In genomic region chr4:86096373-86096772, GRCh38 we compare ENCODE assay signal across 28 cellular contexts.
"Had no signal": no experiment of that assay in that cellular context is flagged by ENCODE, and none has a peak within 500 bp of the region (broad histone marks: within the 10 kb centered on the region; RNA-seq: fewer than 3 reads in every experiment).

No MANE protein-coding gene starts in this region.

- DNase-seq: stimulated activated CD4-positive, alpha-beta T cell treated with anti-CD3 and anti-CD28 coated beads, Interleukin-2, amount 100 ng/mL, for 48 hours; stimulated activated CD4-positive, alpha-beta T cell treated with anti-CD3 and anti-CD28 coated beads, Interleukin-4, amount 100 ng/mL, for 1 hour; stimulated activated CD4-positive, alpha-beta T cell treated with anti-CD3 and anti-CD28 coated beads, Interleukin-4, amount 100 ng/mL, for 24 hours; stimulated activated CD4-positive, alpha-beta T cell treated with anti-CD3 and anti-CD28 coated beads, Interleukin-4, amount 100 ng/mL, for 4 hours; stimulated activated CD8-positive, alpha-beta memory T cell treated with anti-CD3 and anti-CD28 coated beads, Interleukin-4, amount 100 ng/mL, for 48 hours; stimulated activated naive B cell treated with anti-CD40 and anti-IgM and Interleukin-4, amounts not matched to agents 10 μg/mL and 1 μg/mL and 100 μg/mL, for 72 hours; stimulated activated naive CD4-positive, alpha-beta T cell; stimulated activated naive CD4-positive, alpha-beta T cell treated with Interleukin-2 at 50 U/mL for 16 hours; stimulated activated naive CD8-positive, alpha-beta T cell treated with anti-CD3 and anti-CD28 coated beads, Interleukin-15, amount 100 ng/mL, for 72 hours; stimulated activated naive CD8-positive, alpha-beta T cell treated with anti-CD3 and anti-CD28 coated beads, Interleukin-15, Interleukin-2, amounts not matched to agents 100 U/mL and 50 U/mL, for 24 hours; stomach; substantia nigra; testis; thyroid gland; tibial artery; transverse colon; trophoblast cell; upper lobe of left lung; upper lobe of right lung; uterus had no signal

- H3K27me3 Mint-ChIP-seq: stimulated activated memory B cell treated with anti-CD40 and anti-IgM and Interleukin-4, amounts not matched to agents 10 μg/mL and 1 μg/mL and 100 μg/mL, for 72 hours; stimulated activated naive CD8-positive, alpha-beta T cell treated with anti-CD3 and anti-CD28 coated beads, Interleukin-15, amount 100 ng/mL, for 72 hours; stimulated activated naive CD8-positive, alpha-beta T cell treated with anti-CD3 and anti-CD28 coated beads, Interleukin-15, Interleukin-2, amounts not matched to agents 100 ng/mL and 50 ng/mL, for 24 hours; type B pancreatic cell had no signal

- H3K36me3 ChIP-seq: stomach, suprapubic skin, thoracic aorta, thyroid gland, tibial artery, tibial nerve, transverse colon, upper lobe of left lung, upper lobe of right lung, uterus, vagina had no signal

- H3K36me3 Mint-ChIP-seq: stimulated activated effector memory CD8-positive, alpha-beta T cell treated with anti-CD3 and anti-CD28 coated beads, Interleukin-12 subunit alpha, Interleukin-12 subunit beta, amount 100 ng/mL, for 72 hours; stimulated activated memory B cell treated with anti-CD40 and anti-IgM and Interleukin-4, amounts not matched to agents 10 μg/mL and 1 μg/mL and 100 μg/mL, for 72 hours; stimulated activated naive B cell treated with anti-CD40 and anti-IgM and Interleukin-4, amounts not matched to agents 10 μg/mL and 1 μg/mL and 100 μg/mL, for 72 hours; type B pancreatic cell had no signal

- H3K4me3 ChIP-seq: stomach, suprapubic skin, testis, thoracic aorta, thyroid gland, tibial artery, tibial nerve, transverse colon, upper lobe of left lung, upper lobe of right lung, uterus, vagina had no signal

- H3K27ac ChIP-seq: stomach, suprapubic skin, testis, thoracic aorta, thyroid gland, tibial artery, tibial nerve, transverse colon, upper lobe of left lung, upper lobe of right lung, uterus, vagina had no signal

- H3K27ac Mint-ChIP-seq: stimulated activated effector memory CD8-positive, alpha-beta T cell treated with anti-CD3 and anti-CD28 coated beads, Interleukin-12 subunit alpha, Interleukin-12 subunit beta, amount 100 ng/mL, for 72 hours; stimulated activated memory B cell treated with anti-CD40 and anti-IgM and Interleukin-4, amounts not matched to agents 10 μg/mL and 1 μg/mL and 100 μg/mL, for 72 hours; stimulated activated naive B cell treated with anti-CD40 and anti-IgM and Interleukin-4, amounts not matched to agents 10 μg/mL and 1 μg/mL and 100 μg/mL, for 72 hours; stimulated activated naive CD8-positive, alpha-beta T cell treated with anti-CD3 and anti-CD28 coated beads, Interleukin-15, amount 100 ng/mL, for 72 hours; stimulated activated naive CD8-positive, alpha-beta T cell treated with anti-CD3 and anti-CD28 coated beads, Interleukin-15, Interleukin-2, amounts not matched to agents 100 ng/mL and 50 ng/mL, for 24 hours; type B pancreatic cell had no signal

- H3K27me3 ChIP-seq: stomach, suprapubic skin, testis, thyroid gland, tibial artery, tibial nerve, transverse colon, upper lobe of left lung, upper lobe of right lung, uterus, vagina had no signal

- H3K4me3 Mint-ChIP-seq: stimulated activated effector memory CD8-positive, alpha-beta T cell treated with anti-CD3 and anti-CD28 coated beads, Interleukin-12 subunit alpha, Interleukin-12 subunit beta, amount 100 ng/mL, for 72 hours; stimulated activated memory B cell treated with anti-CD40 and anti-IgM and Interleukin-4, amounts not matched to agents 10 μg/mL and 1 μg/mL and 100 μg/mL, for 72 hours; stimulated activated naive B cell treated with anti-CD40 and anti-IgM and Interleukin-4, amounts not matched to agents 10 μg/mL and 1 μg/mL and 100 μg/mL, for 72 hours; stimulated activated naive CD8-positive, alpha-beta T cell treated with anti-CD3 and anti-CD28 coated beads, Interleukin-15, amount 100 ng/mL, for 72 hours; stimulated activated naive CD8-positive, alpha-beta T cell treated with anti-CD3 and anti-CD28 coated beads, Interleukin-15, Interleukin-2, amounts not matched to agents 100 ng/mL and 50 ng/mL, for 24 hours; type B pancreatic cell had no signal

- H3K9me3 Mint-ChIP-seq: stimulated activated effector memory CD8-positive, alpha-beta T cell treated with anti-CD3 and anti-CD28 coated beads, Interleukin-12 subunit alpha, Interleukin-12 subunit beta, amount 100 ng/mL, for 72 hours; stimulated activated memory B cell treated with anti-CD40 and anti-IgM and Interleukin-4, amounts not matched to agents 10 μg/mL and 1 μg/mL and 100 μg/mL, for 72 hours; stimulated activated naive B cell treated with anti-CD40 and anti-IgM and Interleukin-4, amounts not matched to agents 10 μg/mL and 1 μg/mL and 100 μg/mL, for 72 hours; stimulated activated naive CD8-positive, alpha-beta T cell treated with anti-CD3 and anti-CD28 coated beads, Interleukin-15, amount 100 ng/mL, for 72 hours; stimulated activated naive CD8-positive, alpha-beta T cell treated with anti-CD3 and anti-CD28 coated beads, Interleukin-15, Interleukin-2, amounts not matched to agents 100 ng/mL and 50 ng/mL, for 24 hours; type B pancreatic cell had no signal

- H3K9me3 ChIP-seq: stomach, suprapubic skin, testis, thoracic aorta, thyroid gland, tibial artery, tibial nerve, transverse colon, upper lobe of left lung, upper lobe of right lung, uterus, vagina had no signal

- ATAC-seq: stimulated activated effector memory CD8-positive, alpha-beta T cell treated with anti-CD3 and anti-CD28 coated beads, Interleukin-12 subunit alpha, Interleukin-12 subunit beta, amount 100 ng/mL, for 72 hours; stimulated activated memory B cell treated with anti-CD40 and anti-IgM and Interleukin-4, amounts not matched to agents 10 μg/mL and 1 μg/mL and 100 μg/mL, for 72 hours; stimulated activated naive B cell treated with anti-CD40 and anti-IgM and Interleukin-4, amounts not matched to agents 10 μg/mL and 1 μg/mL and 100 μg/mL, for 72 hours; stimulated activated naive CD8-positive, alpha-beta T cell treated with anti-CD3 and anti-CD28 coated beads, Interleukin-15, amount 100 ng/mL, for 72 hours; stimulated activated naive CD8-positive, alpha-beta T cell treated with anti-CD3 and anti-CD28 coated beads, Interleukin-15, Interleukin-2, amounts not matched to agents 100 U/mL and 50 U/mL, for 24 hours; upper lobe of right lung had no signal

- H3K4me1 Mint-ChIP-seq: stimulated activated effector memory CD8-positive, alpha-beta T cell treated with anti-CD3 and anti-CD28 coated beads, Interleukin-12 subunit alpha, Interleukin-12 subunit beta, amount 100 ng/mL, for 72 hours; stimulated activated memory B cell treated with anti-CD40 and anti-IgM and Interleukin-4, amounts not matched to agents 10 μg/mL and 1 μg/mL and 100 μg/mL, for 72 hours; stimulated activated naive B cell treated with anti-CD40 and anti-IgM and Interleukin-4, amounts not matched to agents 10 μg/mL and 1 μg/mL and 100 μg/mL, for 72 hours; stimulated activated naive CD8-positive, alpha-beta T cell treated with anti-CD3 and anti-CD28 coated beads, Interleukin-15, amount 100 ng/mL, for 72 hours had no signal
